In the genomic region with DNA sequence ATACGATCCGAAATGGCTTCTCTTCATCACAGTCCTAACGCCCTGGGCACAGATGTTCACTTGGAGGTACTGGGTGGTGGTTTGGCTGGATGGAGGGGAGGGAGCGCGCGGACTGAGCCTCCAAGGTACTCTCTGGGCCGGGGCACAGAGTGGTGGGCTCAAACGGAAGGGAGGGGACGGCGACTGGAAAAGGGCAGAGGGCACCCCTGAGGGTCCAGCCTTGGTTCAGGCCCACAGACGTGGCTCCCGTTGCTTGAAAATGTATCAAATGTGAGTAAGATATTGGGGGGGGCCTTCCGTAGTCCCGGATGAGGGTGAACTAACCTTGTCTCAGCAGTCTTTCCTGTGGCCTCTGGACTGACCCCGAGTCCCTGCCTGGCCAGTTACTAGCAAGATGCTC, we compare ENCODE assay signal across 8 cellular contexts. TPM values are rescaled to one million over a fixed set of nuclear protein-coding genes. Genes with fewer than 3 reads are reported as not detected.
DNase-seq lines count a peak whose midpoint lies in the region; ATAC-seq, FAIRE-seq and TF ChIP-seq lines count a peak whose summit lies in the region.

No MANE protein-coding gene starts in this region.

- no peak overlapping the region for H3K4me3 ChIP-seq in astrocyte (ENCODE audit: insufficient read depth, low read depth, low read length)

- H3K27ac Mint-ChIP-seq in astrocyte (ENCODE audit: unreplicated experiment), result no peak overlapping the region
- no peak overlapping the region for H3K27ac Mint-ChIP-seq in neural crest cell (ENCODE audit: unreplicated experiment)
- H3K27ac Mint-ChIP-seq in HFFc6, result no peak overlapping the region

- H3K79me2 ChIP-seq in astrocyte (ENCODE audit: insufficient read depth, low read length), result no peaks in the 10 kb centered on the region

- no peaks in the 10 kb centered on the region for H3K4me1 Mint-ChIP-seq in astrocyte (ENCODE audit: low read depth, unreplicated experiment)
- no peaks in the 10 kb centered on the region for H3K4me1 Mint-ChIP-seq in neural crest cell
- no peaks in the 10 kb centered on the region for H3K4me1 Mint-ChIP-seq in HFFc6 (ENCODE audit: low read depth)

- TF ChIP-seq CTCF in astrocyte (IDR thresholded peaks at IDR 0.05; ENCODE audit: insufficient read depth, low read depth, low read length) (no peak), neural crest cell (conservative IDR thresholded peaks at IDR 0.05) (no peak), HFFc6 (IDR thresholded peaks at IDR 0.05) (no peak)

- peaks cover 13% of the 10 kb centered on the region for H3K27me3 ChIP-seq in astrocyte (ENCODE audit: insufficient read depth, low read length)

- peak overlapping the region; percentile 10 for H2AFZ ChIP-seq in astrocyte (ENCODE audit: low read depth, low read length)

- no peaks in the 10 kb centered on the region for H3K4me1 ChIP-seq in astrocyte (ENCODE audit: insufficient read depth, low read length)

- H3K4me3 Mint-ChIP-seq in astrocyte (ENCODE audit: unreplicated experiment) (peak overlapping the region; percentile 80), neural crest cell (peak overlapping the region; percentile 61), HFFc6 (no peak overlapping the region)

- H3K36me3 Mint-ChIP-seq in astrocyte (ENCODE audit: low read depth, unreplicated experiment) (no peaks in the 10 kb centered on the region), neural crest cell (ENCODE audit: low read depth) (no peaks in the 10 kb centered on the region), HFFc6 (ENCODE audit: low read depth) (no peaks in the 10 kb centered on the region)

- H3K9me3 ChIP-seq in astrocyte (ENCODE audit: insufficient read depth, low read depth, low read length), result no peaks in the 10 kb centered on the region

- no peak overlapping the region for H3K9ac ChIP-seq in astrocyte (ENCODE audit: low read length)

- DNase-seq in ELF-1 (ENCODE audit: low read depth, low spot score) (peak; percentile 14), astrocyte (ENCODE audit: low read depth) (no peak), neural crest cell (ENCODE audit: low read depth, low spot score) (no peak), HFFc6 (no peak), EL (no peak), ureter (ENCODE audit: low spot score) (no peak)

- H3K9me3 Mint-ChIP-seq in astrocyte (ENCODE audit: unreplicated experiment) (peaks cover 2% of the 10 kb centered on the region), neural crest cell (no peaks in the 10 kb centered on the region), HFFc6 (no peaks in the 10 kb centered on the region)

- peaks cover 22% of the 10 kb centered on the region for H3K27me3 Mint-ChIP-seq in astrocyte (ENCODE audit: low read depth, unreplicated experiment)
- H3K27me3 Mint-ChIP-seq in neural crest cell (ENCODE audit: low read depth), result peaks cover 44% of the 10 kb centered on the region
- H3K27me3 Mint-ChIP-seq in HFFc6 (ENCODE audit: insufficient read depth), result peaks cover 35% of the 10 kb centered on the region

- H3K27ac ChIP-seq in astrocyte (ENCODE audit: low read depth, low read length), result no peak overlapping the region

- no peaks in the 10 kb centered on the region for H4K20me1 ChIP-seq in astrocyte (ENCODE audit: insufficient read depth, low read length)

- peak overlapping the region; percentile 87 for H3K4me2 ChIP-seq in astrocyte (ENCODE audit: low read length)

- no peak for FAIRE-seq in astrocyte (lab: Jason Lieb, UNC)

- H3K36me3 ChIP-seq in astrocyte (ENCODE audit: insufficient read depth, low read length), result no peaks in the 10 kb centered on the region

- ATAC-seq in HG02678 (IDR thresholded peaks at IDR 0.05; ENCODE audit: unreplicated experiment) (peak; percentile 8), HG03280 (IDR thresholded peaks at IDR 0.05; ENCODE audit: unreplicated experiment) (no peak)

RNA-seq across cellular contexts. Expression of gene IL12RB2, which starts 0.5 kb away (rescaled TPM):
- total RNA-seq in astrocyte (0.11 TPM in 1 of 2 replicates, not detected in the other), neural crest cell (0.19 and 0.36 TPM in 2 replicates), ureter (0.60 TPM)
- total RNA-seq in HFFc6 (2021; fragmentation: NEBNext Ultra II Directional; extraction: Animal tissue kit (Norgen Biotek cat#: 25700)), result not detected
